8 cellular contexts compared by ENCODE assay signal in genomic region chr3:89107461-89108035, GRCh38. TPM values are rescaled to one million over a fixed set of nuclear protein-coding genes. Genes with fewer than 3 reads are reported as not detected.
DNase-seq lines count a peak whose midpoint lies in the region; ATAC-seq and TF ChIP-seq lines count a peak whose summit lies in the region.

Gene EPHA3, plus strand, starts transcription at chr3:89107621. Its CDS starts 128 bp downstream, at chr3:89107749.

- TF ChIP-seq CTCF in RWPE2 (IDR thresholded peaks at IDR 0.05; ENCODE audit: poor library complexity, severe bottlenecking): no peak

- H3K27ac Mint-ChIP-seq in CD4-positive, CD25-positive, alpha-beta regulatory T cell: no peak within 1 kb of the TSS

- ATAC-seq in CD4-positive, CD25-positive, alpha-beta regulatory T cell (ENCODE audit: low read depth in 2 of 2): peak; percentile 39 to 52
- ATAC-seq in GM19438 (IDR thresholded peaks at IDR 0.05; ENCODE audit: low read depth, unreplicated experiment): peak; percentile 99
- ATAC-seq in HG03442 (IDR thresholded peaks at IDR 0.05; ENCODE audit: unreplicated experiment): peak; percentile 99
- ATAC-seq in RWPE2 (ENCODE audit: low read depth): peak; percentile 95
- ATAC-seq in left ventricle myocardium superior: peak; percentile 96

- H3K4me1 ChIP-seq in CD4-positive, CD25-positive, alpha-beta regulatory T cell (ENCODE audit: control insufficient read depth, insufficient read depth, low read length, poor library complexity, severe bottlenecking): no peaks in the 10 kb centered on the region
- H3K4me1 ChIP-seq in RWPE2 (ENCODE audit: insufficient read depth, poor library complexity, severe bottlenecking): no peaks in the 10 kb centered on the region

- H3K4me3 Mint-ChIP-seq in CD4-positive, CD25-positive, alpha-beta regulatory T cell: peak within 1 kb of the TSS in 2 of 4 donors; percentile 39 to 58

- no peak within 1 kb of the TSS for H3K27ac ChIP-seq in CD4-positive, CD25-positive, alpha-beta regulatory T cell (ENCODE audit: insufficient read depth, low read length, poor library complexity, severe bottlenecking)
- H3K27ac ChIP-seq in RWPE2 (ENCODE audit: poor library complexity, severe bottlenecking): no peak within 1 kb of the TSS

- intact Hi-C loops in left ventricle myocardium superior (cut with micrococcal nuclease): loop anchor here (10.0 kb wide), 1 partner anchor 903 kb away; no protein-coding TSS in a partner anchor

- H3K4me1 Mint-ChIP-seq in CD4-positive, CD25-positive, alpha-beta regulatory T cell: peaks cover 0 to 11% (median 2%) of the 10 kb centered on the region in 4 donors

- H3K36me3 ChIP-seq in CD4-positive, CD25-positive, alpha-beta regulatory T cell (ENCODE audit: control insufficient read depth, insufficient read depth, low read length): no peaks in the 10 kb centered on the region
- no peaks in the 10 kb centered on the region for H3K36me3 ChIP-seq in RWPE2 (ENCODE audit: low read depth)

- H3K27me3 Mint-ChIP-seq in CD4-positive, CD25-positive, alpha-beta regulatory T cell: no peaks in the 10 kb centered on the region

- H3K36me3 Mint-ChIP-seq in CD4-positive, CD25-positive, alpha-beta regulatory T cell: no peaks in the 10 kb centered on the region

- no peaks in the 10 kb centered on the region for H3K27me3 ChIP-seq in CD4-positive, CD25-positive, alpha-beta regulatory T cell (ENCODE audit: control insufficient read depth, insufficient read depth, low read length)
- H3K27me3 ChIP-seq in RWPE2 (ENCODE audit: insufficient read depth, poor library complexity, severe bottlenecking): peaks cover 19% of the 10 kb centered on the region

- no peaks in the 10 kb centered on the region for H3K9me3 ChIP-seq in CD4-positive, CD25-positive, alpha-beta regulatory T cell (ENCODE audit: control insufficient read depth in 2 of 2, low read length in 2 of 2)
- no peaks in the 10 kb centered on the region for H3K9me3 ChIP-seq in RWPE2 (ENCODE audit: severe bottlenecking)

- H3K4me3 ChIP-seq in CD4-positive, CD25-positive, alpha-beta regulatory T cell (ENCODE audit: low read depth, low read length): peak within 1 kb of the TSS; percentile 17
- peak within 1 kb of the TSS; percentile 10 for H3K4me3 ChIP-seq in RWPE2 (ENCODE audit: severe bottlenecking)

- peaks cover 0 to 5% (median 0%) of the 10 kb centered on the region in 7 donors for H3K9me3 Mint-ChIP-seq in CD4-positive, CD25-positive, alpha-beta regulatory T cell

- peak in 2 of 3 donors; percentile 10 to 21 for DNase-seq in CD4-positive, CD25-positive, alpha-beta regulatory T cell
- peak; percentile 69 for DNase-seq in RWPE2 (ENCODE audit: low spot score)
- DNase-seq in anterior cingulate cortex (lab: John Stamatoyannopoulos, UW): peak in 57 of 58 donors; percentile 8 to 89 (median 62)
- peak; percentile 75 for DNase-seq in left ventricle myocardium superior
- DNase-seq in pons (ENCODE audit: low spot score): peak; percentile 65
- DNase-seq in NK-92 (lab: John Stamatoyannopoulos, UW; ENCODE audit: unreplicated experiment): no peak

RNA-seq across cellular contexts. Expression of gene EPHA3, which starts in this region (rescaled TPM):
- not detected for total RNA-seq in CD4-positive, CD25-positive, alpha-beta regulatory T cell
- not detected for polyA plus RNA-seq in CD4-positive, CD25-positive, alpha-beta regulatory T cell
- 1.9 TPM for total RNA-seq in left ventricle myocardium superior

Comparison
In these comparisons a context has a peak if more than half of its experiments do, and no peak if none do; other contexts are left out.
1. Peak in DNase-seq, ATAC-seq and H3K4me3 ChIP-seq in CD4-positive, CD25-positive, alpha-beta regulatory T cell; RNA of the gene not detected or under 1 TPM.
2. ATAC-seq: peak in every context shown above with its lines; median percentile 99 in GM19438; 99 in HG03442; 96 in left ventricle myocardium superior; 95 in RWPE2; 46 in CD4-positive, CD25-positive, alpha-beta regulatory T cell.